Comparison of ENCODE assay signal across 24 cellular contexts in genomic region chr22:49754674-49755590, GRCh38.
DNase-seq lines count a peak whose midpoint lies in the region; ATAC-seq and TF ChIP-seq lines count a peak whose summit lies in the region.
"Had no signal": no experiment of that assay in that cellular context is flagged by ENCODE, and none has a peak within 500 bp of the region (broad histone marks: within the 10 kb centered on the region; RNA-seq: fewer than 3 reads in every experiment).

No MANE protein-coding gene starts in this region.

- intact Hi-C loops in activated CD4-positive, alpha-beta T cell treated with anti-CD3 and anti-CD28 coated beads for 36 hours (cut with DNase I, micrococcal nuclease) = no loop called here

- CTCF ChIA-PET in activated CD4-positive, alpha-beta T cell treated with anti-CD3 and anti-CD28 coated beads for 36 hours (lab: Charles Lee) = no interaction called here

- H3K27me3 Mint-ChIP-seq in endodermal cell (ENCODE audit: insufficient read depth) = peaks cover 4% of the 10 kb centered on the region
- no peaks in the 10 kb centered on the region for H3K27me3 Mint-ChIP-seq in activated CD4-positive, alpha-beta T cell treated with anti-CD3 and anti-CD28 coated beads for 36 hours

- no peaks in the 10 kb centered on the region for H3K27me3 ChIP-seq in endodermal cell (ENCODE audit: control insufficient read depth, insufficient read depth, low read length, poor library complexity, severe bottlenecking)

- DNase-seq in DMS79 treated with DMSO at 0.1 percent for 48 hours (lab: John Stamatoyannopoulos, UW) (peak; percentile 4), DMS79 (lab: John Stamatoyannopoulos, UW) (no peak), GM03348 (ENCODE audit: low spot score) (peak; percentile 11), endodermal cell (peak; percentile 31), retina (peak; percentile 35), NCI-H1694 (lab: John Stamatoyannopoulos, UW) (no peak)
- DNase-seq in activated CD4-positive, alpha-beta T cell treated with anti-CD3 and anti-CD28 coated beads for 36 hours = no peak
- DNase-seq: activated CD4-positive, alpha-beta memory T cell treated with anti-CD3 and anti-CD28 coated beads for 36 hours; activated CD4-positive, CD25-positive, alpha-beta regulatory T cell; activated naive CD4-positive, alpha-beta T cell treated with anti-CD3 and anti-CD28 coated beads, Interleukin-2, amount 10 ng/mL, durations not matched to agents 7 days and 5 days; activated T-cell treated with anti-CD3 and anti-CD28 coated beads, Interleukin-2, amount 50 U/mL, for 1 hour; AML-193; KG1; left ventricle myocardium inferior; MV-4-11; NCI-H2227 treated with DMSO at 0.1 percent for 48 hours; small intestine; stimulated activated naive CD4-positive, alpha-beta T cell; T1000 had no signal

- no peak overlapping the region for H3K4me3 Mint-ChIP-seq in endodermal cell
- no peak overlapping the region for H3K4me3 Mint-ChIP-seq in activated CD4-positive, alpha-beta T cell treated with anti-CD3 and anti-CD28 coated beads for 36 hours
- H3K4me3 Mint-ChIP-seq: activated CD4-positive, alpha-beta memory T cell treated with anti-CD3 and anti-CD28 coated beads for 36 hours; activated naive CD4-positive, alpha-beta T cell treated with anti-CD3 and anti-CD28 coated beads, Interleukin-2, amount 10 ng/mL, durations not matched to agents 7 days and 5 days; nephron had no signal

- POLR2A ChIA-PET in activated CD4-positive, alpha-beta T cell treated with anti-CD3 and anti-CD28 coated beads for 36 hours (lab: Charles Lee) = no interaction called here

- no peak overlapping the region for H3K27ac ChIP-seq in endodermal cell (ENCODE audit: low read depth, low read length)
- H3K27ac ChIP-seq: heart left ventricle, left ventricle myocardium inferior, prostate gland, thoracic aorta had no signal

- WGBS in endodermal cell (ENCODE audit: insufficient coverage in 1 of 2, insufficient read length in 1 of 2), 2 experiments = 67 to 86% methylated on average over 6 to 27 of the region's 27 CpGs

- no peak for ATAC-seq in activated CD4-positive, alpha-beta T cell treated with anti-CD3 and anti-CD28 coated beads for 36 hours
- no peak for ATAC-seq in GM18498 (IDR thresholded peaks at IDR 0.05; ENCODE audit: unreplicated experiment)
- ATAC-seq: heart left ventricle had no signal

- no peaks in the 10 kb centered on the region for H3K36me3 ChIP-seq in endodermal cell (ENCODE audit: control insufficient read depth, insufficient read depth, low read length)
- H3K36me3 ChIP-seq: heart left ventricle, left ventricle myocardium inferior, prostate gland, thoracic aorta had no signal

- H3K9ac ChIP-seq in endodermal cell (ENCODE audit: extremely low read depth, low read length, poor library complexity, severe bottlenecking) = no peak overlapping the region

- no peak for TF ChIP-seq CTCF in endodermal cell (conservative IDR thresholded peaks at IDR 0.05)

- H3K4me1 ChIP-seq in endodermal cell (ENCODE audit: control insufficient read depth, insufficient read depth, low read length) = no peaks in the 10 kb centered on the region
- H3K4me1 ChIP-seq: heart left ventricle, left ventricle myocardium inferior, prostate gland had no signal

- no peak overlapping the region for H3K4me3 ChIP-seq in endodermal cell (ENCODE audit: low read length)
- H3K4me3 ChIP-seq: heart left ventricle, left ventricle myocardium inferior, prostate gland, thoracic aorta had no signal

- no peaks in the 10 kb centered on the region for H3K36me3 Mint-ChIP-seq in endodermal cell (ENCODE audit: low read depth)
- H3K36me3 Mint-ChIP-seq in activated CD4-positive, alpha-beta T cell treated with anti-CD3 and anti-CD28 coated beads for 36 hours (ENCODE audit: low read depth) = no peaks in the 10 kb centered on the region
- H3K36me3 Mint-ChIP-seq: activated CD4-positive, alpha-beta memory T cell treated with anti-CD3 and anti-CD28 coated beads for 36 hours; activated naive CD4-positive, alpha-beta T cell treated with anti-CD3 and anti-CD28 coated beads, Interleukin-2, amount 10 ng/mL, durations not matched to agents 7 days and 5 days had no signal

- peaks cover 15% of the 10 kb centered on the region for H3K9me3 Mint-ChIP-seq in endodermal cell
- H3K9me3 Mint-ChIP-seq in activated CD4-positive, alpha-beta T cell treated with anti-CD3 and anti-CD28 coated beads for 36 hours (ENCODE audit: low read depth) = no peaks in the 10 kb centered on the region
- H3K9me3 Mint-ChIP-seq: activated CD4-positive, alpha-beta memory T cell treated with anti-CD3 and anti-CD28 coated beads for 36 hours; activated naive CD4-positive, alpha-beta T cell treated with anti-CD3 and anti-CD28 coated beads, Interleukin-2, amount 10 ng/mL, durations not matched to agents 7 days and 5 days had no signal

- no peaks in the 10 kb centered on the region for H3K9me3 ChIP-seq in endodermal cell (ENCODE audit: control insufficient read depth, low read length)
- H3K9me3 ChIP-seq: prostate gland, thoracic aorta had no signal

- no peaks in the 10 kb centered on the region for H3K4me1 Mint-ChIP-seq in endodermal cell
- H3K4me1 Mint-ChIP-seq in activated CD4-positive, alpha-beta T cell treated with anti-CD3 and anti-CD28 coated beads for 36 hours = no peaks in the 10 kb centered on the region
- H3K4me1 Mint-ChIP-seq: activated naive CD4-positive, alpha-beta T cell treated with anti-CD3 and anti-CD28 coated beads, Interleukin-2, amount 10 ng/mL, durations not matched to agents 7 days and 5 days had no signal

- no peak overlapping the region for H3K27ac Mint-ChIP-seq in endodermal cell
- no peak overlapping the region for H3K27ac Mint-ChIP-seq in activated CD4-positive, alpha-beta T cell treated with anti-CD3 and anti-CD28 coated beads for 36 hours
- H3K27ac Mint-ChIP-seq: activated CD4-positive, alpha-beta memory T cell treated with anti-CD3 and anti-CD28 coated beads for 36 hours; activated naive CD4-positive, alpha-beta T cell treated with anti-CD3 and anti-CD28 coated beads, Interleukin-2, amount 10 ng/mL, durations not matched to agents 7 days and 5 days; nephron had no signal

Comparison
In these comparisons a context has a peak if more than half of its experiments do, and no peak if none do; other contexts are left out.
1. DNase-seq: peak in DMS79 treated with DMSO at 0.1 percent for 48 hours (single experiment), GM03348 (single experiment), endodermal cell (single experiment) and retina (single experiment); none in DMS79 (single experiment), activated CD4-positive, alpha-beta T cell treated with anti-CD3 and anti-CD28 coated beads for 36 hours (single experiment) and NCI-H1694 (single experiment).